In genomic region chr1:66330711-66331110, GRCh38 we compare ENCODE assay signal across 1 cellular context.
A peak's percentile ranks its signal among the peaks of the same experiment; 100 is the strongest.
TF ChIP-seq lines count a peak whose summit lies in the region.

No MANE protein-coding gene starts in this region.

TF ChIP-seq in GM12878, 131 proteins besides CTCF, POLR2A, EP300 and RAD21 (continued from another document and continues in another):
- TF ChIP-seq ZBTB11 (CRISPR knock-in tag; IDR thresholded peaks at IDR 0.05): no peak
- TF ChIP-seq E4F1 (IDR thresholded peaks at IDR 0.05; ENCODE audit: borderline replicate concordance, partially characterized antibody): no peak
- TF ChIP-seq ZSCAN29 (IDR thresholded peaks at IDR 0.05): no peak
- TF ChIP-seq PRDM15 (CRISPR knock-in tag; IDR thresholded peaks at IDR 0.05): no peak
- TF ChIP-seq GABPA (IDR thresholded peaks at IDR 0.05; ENCODE audit: low read depth): no peak
- no peak for TF ChIP-seq CEBPZ (IDR thresholded peaks at IDR 0.05; ENCODE audit: low read depth, low read length)
- TF ChIP-seq CREM (IDR thresholded peaks at IDR 0.05; ENCODE audit: low read depth): peak; percentile 22; the same call in 1 of the 2 replicates
- TF ChIP-seq SMAD1 (IDR thresholded peaks at IDR 0.05; ENCODE audit: low read depth, partially characterized antibody): no peak
- TF ChIP-seq IKZF1 (conservative IDR thresholded peaks at IDR 0.05): peak; percentile 57; the same call in 1 of the 2 replicates
- peak; percentile 65 for TF ChIP-seq CBFB (IDR thresholded peaks at IDR 0.05; ENCODE audit: low read depth)
- TF ChIP-seq ELK1 (IDR thresholded peaks at IDR 0.05; ENCODE audit: low read depth, low read length): no peak
- TF ChIP-seq RELA (IDR thresholded peaks at IDR 0.05; ENCODE audit: borderline replicate concordance, partially characterized antibody): no peak
- no peak for TF ChIP-seq EZH2 (IDR thresholded peaks at IDR 0.05; ENCODE audit: borderline replicate concordance, control insufficient read depth, low read depth, low read length)
- no peak for TF ChIP-seq PML (IDR thresholded peaks at IDR 0.05; ENCODE audit: low read length)
- no peak for TF ChIP-seq STAT1 (conservative IDR thresholded peaks at IDR 0.05)
- no peak for TF ChIP-seq MYC (IDR thresholded peaks at IDR 0.05; ENCODE audit: insufficient read depth, insufficient read length, insufficient replicate concordance, low read length, severe bottlenecking)
- TF ChIP-seq ATF2 (IDR thresholded peaks at IDR 0.05; ENCODE audit: low read length): peak; percentile 67; the same call in 1 of the 2 replicates
- TF ChIP-seq CUX1 (IDR thresholded peaks at IDR 0.05; ENCODE audit: insufficient replicate concordance, low read depth, low read length): no peak
- TF ChIP-seq E2F4 (IDR thresholded peaks at IDR 0.05; ENCODE audit: low read depth, low read length): no peak
- TF ChIP-seq NKRF (conservative IDR thresholded peaks at IDR 0.05): no peak
- no peak for TF ChIP-seq RFX5 (IDR thresholded peaks at IDR 0.05; ENCODE audit: low read depth, low read length)
- TF ChIP-seq ASH2L (IDR thresholded peaks at IDR 0.05; ENCODE audit: borderline replicate concordance, low read depth): no peak
- no peak for TF ChIP-seq TCF3 (IDR thresholded peaks at IDR 0.05; ENCODE audit: borderline replicate concordance, insufficient read depth, low read depth, low read length)
- TF ChIP-seq CBX5 (IDR thresholded peaks at IDR 0.05; ENCODE audit: low read depth): no peak
- TF ChIP-seq DPF2 (IDR thresholded peaks at IDR 0.05): peak; percentile 54; the same call in 1 of the 2 replicates
- no peak for TF ChIP-seq FOS (IDR thresholded peaks at IDR 0.05; ENCODE audit: borderline replicate concordance, extremely low read depth, insufficient read length)
- no peak for TF ChIP-seq LARP7 (IDR thresholded peaks at IDR 0.05)
- TF ChIP-seq TBL1XR1 (IDR thresholded peaks at IDR 0.05; ENCODE audit: low read depth, low read length): no peak
- TF ChIP-seq NFIC (IDR thresholded peaks at IDR 0.05; ENCODE audit: low read depth, low read length): peak; percentile 53
- no peak for TF ChIP-seq NBN (IDR thresholded peaks at IDR 0.05)
- TF ChIP-seq SIN3A (IDR thresholded peaks at IDR 0.05; ENCODE audit: low read depth, low read length): no peak
